8 cellular contexts compared by ENCODE assay signal in genomic region chr4:74444891-74445642, GRCh38. TPM values are rescaled to one million over a fixed set of nuclear protein-coding genes. Genes with fewer than 3 reads are reported as not detected.
DNase-seq lines count a peak whose midpoint lies in the region; ATAC-seq and TF ChIP-seq lines count a peak whose summit lies in the region.

TSS of gene AREG (plus strand) at chr4:74445136. CDS start at chr4:74445346, 210 bp downstream.

- peak; percentile 58 for TF ChIP-seq CTCF in HL-60 (IDR thresholded peaks at IDR 0.05; ENCODE audit: insufficient read depth, low read length)
- peak; percentile 50 for TF ChIP-seq CTCF in progenitor cell of endocrine pancreas (IDR thresholded peaks at IDR 0.05; ENCODE audit: unreplicated experiment)

- H3K9me3 Mint-ChIP-seq in progenitor cell of endocrine pancreas (ENCODE audit: low read depth): no peaks in the 10 kb centered on the region

- no peaks in the 10 kb centered on the region for H3K36me3 ChIP-seq in SK-N-MC (ENCODE audit: insufficient read depth, low read length)

- no peaks in the 10 kb centered on the region for H3K27me3 ChIP-seq in HL-60 (ENCODE audit: insufficient read depth, poor library complexity, severe bottlenecking)

- H3K4me1 Mint-ChIP-seq in progenitor cell of endocrine pancreas (ENCODE audit: low read depth): peaks cover 4% of the 10 kb centered on the region

- no peaks in the 10 kb centered on the region for H3K36me3 Mint-ChIP-seq in progenitor cell of endocrine pancreas (ENCODE audit: insufficient read depth)

- peak within 1 kb of the TSS; percentile 79 for H3K4me3 Mint-ChIP-seq in progenitor cell of endocrine pancreas (ENCODE audit: low read depth)

- DNase-seq in COR-L47 (lab: John Stamatoyannopoulos, UW) (peak; percentile 61), HL-60 (ENCODE audit: low read depth in 1 of 2, low spot score in 1 of 2) (peak; percentile 83 to 92), SK-N-MC (ENCODE audit: low read depth, low spot score) (no peak), cardiac septum (ENCODE audit: low spot score) (peak; percentile 93), progenitor cell of endocrine pancreas (ENCODE audit: low spot score, unreplicated experiment) (peak; percentile 37), ureter (ENCODE audit: low spot score) (peak; percentile 88)
- peak; percentile 91 for DNase-seq in activated naive CD4-positive, alpha-beta T cell treated with anti-CD3 and anti-CD28 coated beads, Interleukin-2, amount 50 U/mL, for 16 hours

- peak within 1 kb of the TSS; percentile 59 for H3K27ac Mint-ChIP-seq in progenitor cell of endocrine pancreas

- H3K27me3 Mint-ChIP-seq in progenitor cell of endocrine pancreas: peaks cover 40% of the 10 kb centered on the region

- peak; percentile 83 for ATAC-seq in GM19468 (IDR thresholded peaks at IDR 0.05; ENCODE audit: extremely low read depth, unreplicated experiment)

- peak within 1 kb of the TSS; percentile 79 for H3K4me3 ChIP-seq in HL-60 (replicated peaks; ENCODE audit: insufficient read depth, low read length)
- H3K4me3 ChIP-seq in SK-N-MC: peak within 1 kb of the TSS; percentile 87

- H3K9ac ChIP-seq in SK-N-MC (ENCODE audit: insufficient read length): peak within 1 kb of the TSS; percentile 29

- peak within 1 kb of the TSS; percentile 79 for H3K27ac ChIP-seq in HL-60 (replicated peaks)
- no peak within 1 kb of the TSS for H3K27ac ChIP-seq in SK-N-MC

- no peaks in the 10 kb centered on the region for H3K9me3 ChIP-seq in SK-N-MC (ENCODE audit: low read depth, low read length)

- intact Hi-C loops in cardiac septum (cut with DNase I): loop anchor here (2.0 kb wide), 1 partner anchor 68 kb away; no protein-coding TSS in a partner anchor

RNA-seq across cellular contexts. Expression of gene AREG, which starts in this region (rescaled TPM):
- total RNA-seq in cardiac septum (7.8 TPM), progenitor cell of endocrine pancreas (2.2 and 3.6 TPM in 2 replicates), ureter (7.4 TPM)
